28 cellular contexts compared by ENCODE assay signal in genomic region chr16:16139061-16139460, GRCh38.
"Had no signal": no experiment of that assay in that cellular context is flagged by ENCODE, and none has a peak within 500 bp of the region (broad histone marks: within the 10 kb centered on the region; RNA-seq: fewer than 3 reads in every experiment).

No MANE protein-coding gene starts in this region.

- H3K4me1 ChIP-seq: neural progenitor cell, parathyroid adenoma, prostate gland, right atrium auricular region, stomach, tibial nerve, upper lobe of left lung, vagina had no signal

- H3K9me3 ChIP-seq: ovary, prostate gland, right atrium auricular region, stomach, thoracic aorta, thyroid gland, tibial nerve, upper lobe of left lung, vagina had no signal

- H3K27me3 ChIP-seq: neural progenitor cell, ovary, right atrium auricular region, stomach, thyroid gland, tibial nerve, upper lobe of left lung, vagina had no signal

- H3K4me1 Mint-ChIP-seq: natural killer cell; neural progenitor cell; stimulated activated effector memory CD8-positive, alpha-beta T cell treated with anti-CD3 and anti-CD28 coated beads, Interleukin-12 subunit alpha, Interleukin-12 subunit beta, amount 100 ng/mL, for 72 hours had no signal

- H3K4me3 ChIP-seq: neural progenitor cell, ovary, prostate gland, right atrium auricular region, skin epidermis, stomach, thoracic aorta, thyroid gland, tibial nerve, upper lobe of left lung, vagina had no signal

- H3K9me3 Mint-ChIP-seq: naive thymus-derived CD4-positive, alpha-beta T cell; natural killer cell; nephron; neural progenitor cell; stimulated activated effector memory CD8-positive, alpha-beta T cell treated with anti-CD3 and anti-CD28 coated beads, Interleukin-12 subunit alpha, Interleukin-12 subunit beta, amount 100 ng/mL, for 72 hours; stimulated activated naive B cell treated with anti-CD40 and anti-IgM and Interleukin-4, amounts not matched to agents 10 μg/mL and 1 μg/mL and 100 μg/mL, for 72 hours; stimulated activated naive CD8-positive, alpha-beta T cell treated with anti-CD3 and anti-CD28 coated beads, Interleukin-15, Interleukin-2, amounts not matched to agents 100 ng/mL and 50 ng/mL, for 24 hours had no signal

- H2AFZ ChIP-seq: neural progenitor cell, parathyroid adenoma had no signal

- H3K27ac Mint-ChIP-seq: natural killer cell; nephron; neural progenitor cell; stimulated activated effector memory CD8-positive, alpha-beta T cell treated with anti-CD3 and anti-CD28 coated beads, Interleukin-12 subunit alpha, Interleukin-12 subunit beta, amount 100 ng/mL, for 72 hours; stimulated activated naive B cell treated with anti-CD40 and anti-IgM and Interleukin-4, amounts not matched to agents 10 μg/mL and 1 μg/mL and 100 μg/mL, for 72 hours had no signal

- H3K9ac ChIP-seq: neural progenitor cell, parathyroid adenoma had no signal

- H3K36me3 ChIP-seq: neural progenitor cell, ovary had no signal

- FAIRE-seq: urothelium cell line had no signal

- H3K4me3 Mint-ChIP-seq: naive thymus-derived CD4-positive, alpha-beta T cell; natural killer cell; nephron; neural progenitor cell; stimulated activated effector memory CD8-positive, alpha-beta T cell treated with anti-CD3 and anti-CD28 coated beads, Interleukin-12 subunit alpha, Interleukin-12 subunit beta, amount 100 ng/mL, for 72 hours; stimulated activated naive B cell treated with anti-CD40 and anti-IgM and Interleukin-4, amounts not matched to agents 10 μg/mL and 1 μg/mL and 100 μg/mL, for 72 hours; stimulated activated naive CD8-positive, alpha-beta T cell treated with anti-CD3 and anti-CD28 coated beads, Interleukin-15, Interleukin-2, amounts not matched to agents 100 ng/mL and 50 ng/mL, for 24 hours had no signal

- H3K4me2 ChIP-seq: neural progenitor cell had no signal

- H3K27me3 Mint-ChIP-seq: naive thymus-derived CD4-positive, alpha-beta T cell; stimulated activated naive B cell treated with anti-CD40 and anti-IgM and Interleukin-4, amounts not matched to agents 10 μg/mL and 1 μg/mL and 100 μg/mL, for 72 hours; stimulated activated naive CD8-positive, alpha-beta T cell treated with anti-CD3 and anti-CD28 coated beads, Interleukin-15, Interleukin-2, amounts not matched to agents 100 ng/mL and 50 ng/mL, for 24 hours had no signal

- H3K79me2 ChIP-seq: parathyroid adenoma had no signal

- DNase-seq: naive thymus-derived CD4-positive, alpha-beta T cell; natural killer cell; occipital lobe; ovary; retina; stimulated activated CD4-positive, alpha-beta T cell treated with anti-CD3 and anti-CD28 coated beads, Interleukin-15, amount 100 ng/mL, for 24 hours; stimulated activated CD4-positive, alpha-beta T cell treated with anti-CD3 and anti-CD28 coated beads, Interleukin-2, amount 100 ng/mL, for 24 hours; stimulated activated CD4-positive, alpha-beta T cell treated with anti-CD3 and anti-CD28 coated beads, Interleukin-2, amount 100 ng/mL, for 48 hours; stimulated activated CD4-positive, alpha-beta T cell treated with anti-CD3 and anti-CD28 coated beads, Interleukin-4, amount 100 ng/mL, for 24 hours; stimulated activated naive B cell treated with anti-CD40 and anti-IgM and Interleukin-4, amounts not matched to agents 10 μg/mL and 1 μg/mL and 100 μg/mL, for 72 hours; stimulated activated naive CD4-positive, alpha-beta T cell treated with Interleukin-2 at 50 U/mL for 16 hours; stomach; thyroid gland; trophoblast cell; upper lobe of left lung had no signal

- H3K27ac ChIP-seq: neural progenitor cell, ovary, parathyroid adenoma, prostate gland, right atrium auricular region, skin epidermis, stomach, thoracic aorta, thyroid gland, tibial nerve, upper lobe of left lung, vagina had no signal

- ATAC-seq: naive thymus-derived CD4-positive, alpha-beta T cell; natural killer cell; sciatic nerve; stimulated activated effector memory CD8-positive, alpha-beta T cell treated with anti-CD3 and anti-CD28 coated beads, Interleukin-12 subunit alpha, Interleukin-12 subunit beta, amount 100 ng/mL, for 72 hours; stimulated activated naive B cell treated with anti-CD40 and anti-IgM and Interleukin-4, amounts not matched to agents 10 μg/mL and 1 μg/mL and 100 μg/mL, for 72 hours had no signal
